ENCODE assay signal across 10 cellular contexts in genomic region chr22:21009638-21010425, GRCh38. TPM values are rescaled to one million over a fixed set of nuclear protein-coding genes. Genes with fewer than 3 reads are reported as not detected.
DNase-seq lines count a peak whose midpoint lies in the region; ATAC-seq, FAIRE-seq and TF ChIP-seq lines count a peak whose summit lies in the region.
"Had no signal": no experiment of that assay in that cellular context is flagged by ENCODE, and none has a peak within 500 bp of the region (broad histone marks: within the 10 kb centered on the region; RNA-seq: fewer than 3 reads in every experiment).

No MANE protein-coding gene starts in this region.

- peak overlapping the region; percentile 53; the same call in 1 of the 2 replicates for H3K18ac ChIP-seq in H1 (ENCODE audit: extremely low read depth, low read length)

- peaks cover 15 to 28% (median 17%) of the 10 kb centered on the region in 4 experiments for H3K4me1 ChIP-seq in H1 (replicated peaks in 1 of 4; ENCODE audit: control insufficient read depth in 3 of 4, insufficient read depth in 4 of 4, low read length in 3 of 4)

- H2BK120ac ChIP-seq in H1 (replicated peaks; ENCODE audit: low read depth, low read length) = peak overlapping the region; percentile 77

- peak overlapping the region; percentile 76; the same call in 1 of the 2 replicates for H2BK5ac ChIP-seq in H1 (ENCODE audit: low read depth, low read length)

- TF ChIP-seq RAD21 in H1 (IDR thresholded peaks at IDR 0.05 in 1 of 2, conservative IDR thresholded peaks at IDR 0.05 in 1 of 2; ENCODE audit: low read depth in 2 of 2, low read length in 2 of 2) = no peak

- peaks cover 0 to 5% (median 0%) of the 10 kb centered on the region in 4 experiments; a peak in 1 of 8 replicates for H3K36me3 ChIP-seq in H1 (ENCODE audit: control insufficient read depth in 2 of 4, insufficient read depth in 4 of 4, low read length in 3 of 4)
- H3K36me3 ChIP-seq: ascending aorta, neutrophil had no signal

- H3K4me2 ChIP-seq in H1 (ENCODE audit: insufficient read depth in 1 of 2, low read depth in 2 of 2, low read length in 2 of 2) = peak overlapping the region; percentile 40 to 59

- H3K56ac ChIP-seq in H1 (replicated peaks; ENCODE audit: insufficient read length, low read depth, low read length) = no peak overlapping the region

- no peaks in the 10 kb centered on the region; the same call in 1 of the 2 replicates for H3K79me1 ChIP-seq in H1 (ENCODE audit: low read depth, low read length)

- no peak overlapping the region; the same call in 1 of the 2 replicates for H2AK5ac ChIP-seq in H1 (ENCODE audit: low read depth, low read length)

- no peaks in the 10 kb centered on the region for H3K9me3 ChIP-seq in H1 (ENCODE audit: insufficient read depth in 2 of 2, low read depth in 1 of 2, low read length in 1 of 2)
- H3K9me3 ChIP-seq: ascending aorta, neutrophil had no signal

- H3K27me3 ChIP-seq in H1 (replicated peaks in 1 of 4; ENCODE audit: control insufficient read depth in 3 of 4, extremely low read depth in 1 of 4, insufficient read depth in 3 of 4, low read length in 3 of 4) = peaks cover 0 to 4% (median 3%) of the 10 kb centered on the region in 4 experiments; a peak in 4 of 7 replicates
- H3K27me3 ChIP-seq: ascending aorta had no signal

- ATAC-seq in HG02973 (IDR thresholded peaks at IDR 0.05; ENCODE audit: unreplicated experiment) = no peak

- no peak for TF ChIP-seq CTCF in GM12865 (IDR thresholded peaks at IDR 0.05; ENCODE audit: insufficient read depth, low read depth, low read length, missing control alignments)
- TF ChIP-seq CTCF in H1 (IDR thresholded peaks at IDR 0.05; ENCODE audit: control extremely low read depth in 1 of 3, insufficient read depth in 1 of 3, low read depth in 1 of 3, low read length in 3 of 3) = no peak

- no peak overlapping the region for H4K8ac ChIP-seq in H1 (ENCODE audit: extremely low read depth, insufficient read depth, low read length)

- 0 out of 7 replicates have a peak overlapping the region, but pooled peaks of 1 of the 4 experiments have one; percentile 14 for H3K9ac ChIP-seq in H1 (replicated peaks in 1 of 4; ENCODE audit: extremely low read depth in 1 of 4, low read depth in 3 of 4, low read length in 3 of 4)

- peak overlapping the region; percentile 52 for H4K5ac ChIP-seq in H1 (ENCODE audit: insufficient read length, low read depth, low read length)

- H4K20me1 ChIP-seq in H1 (replicated peaks in 1 of 2; ENCODE audit: control insufficient read depth in 1 of 2, insufficient read depth in 2 of 2, low read length in 2 of 2) = peaks cover 0 to 10% of the 10 kb centered on the region in 2 experiments

- whole genome bisulfite sequencing in H1 (ENCODE audit: extremely low coverage in 1 of 2, insufficient coverage in 1 of 2, insufficient read length in 1 of 2, insufficient replicate concordance in 2 of 2, low coverage in 1 of 2, low lambda C conversion rate in 2 of 2, missing lambda C conversion rate in 1 of 2), 2 experiments = 80% methylated on average over 10 of the region's 10 CpGs; no CpG with 5 or more reads in 1 of the 2 experiments

- peak overlapping the region; percentile 77 for H4K91ac ChIP-seq in H1 (replicated peaks; ENCODE audit: insufficient read length, low read length)

- no peak overlapping the region for H3K23ac ChIP-seq in H1 (ENCODE audit: insufficient read length)

- POLR2A ChIA-PET in H1 (lab: Charles Lee; ENCODE audit: partially characterized antibody) = interaction anchor here (0.6 to 2.1 kb wide), 5 partner anchors 9 to 56 kb away, joined by 3 to 8 read pairs (median 6); partner anchors contain the start of gene LZTR1

- no peak overlapping the region for H2AFZ ChIP-seq in H1 (ENCODE audit: low read length)

- H3K14ac ChIP-seq in H1 (ENCODE audit: insufficient read length) = no peak overlapping the region

- H3K23me2 ChIP-seq in H1 (ENCODE audit: low read depth, low read length) = peaks cover 6% of the 10 kb centered on the region; the same call in 1 of the 2 replicates

- FAIRE-seq in H1 (lab: Jason Lieb, UNC) = peak; percentile 81

- CTCF ChIA-PET in H1 (lab: Charles Lee; ENCODE audit: partially characterized antibody) = interaction anchor here (0.9 to 2.3 kb wide), 10 partner anchors 10 to 124 kb away, joined by 3 to 8 read pairs (median 3); no protein-coding TSS in a partner anchor

- TF ChIP-seq POLR2A in H1 (IDR thresholded peaks at IDR 0.05; ENCODE audit: control extremely low read depth in 1 of 2, low read depth in 2 of 2, low read length in 2 of 2) = no peak

- H2BK12ac ChIP-seq in H1 (ENCODE audit: low read depth, low read length) = no peak overlapping the region; the same call in 1 of the 2 replicates

- H2BK20ac ChIP-seq in H1 (ENCODE audit: low read length) = peak overlapping the region; percentile 15; the same call in 1 of the 2 replicates

- H3K4ac ChIP-seq in H1 (replicated peaks; ENCODE audit: insufficient read length, low read depth, low read length) = peak overlapping the region; percentile 87

- no peak for TF ChIP-seq EP300 in H1 (IDR thresholded peaks at IDR 0.05; ENCODE audit: borderline replicate concordance in 1 of 2, low read depth in 2 of 2, low read length in 2 of 2)

- DNase-seq in GM12865 (ENCODE audit: low read depth) (peak; percentile 59), NAMALWA (ENCODE audit: low spot score) (peak; percentile 63), H1 (ENCODE audit: low read depth in 1 of 2, low spot score in 2 of 2) (peak in 1 of 2 experiments; percentile 67), mucosa of gallbladder (ENCODE audit: low spot score) (peak; percentile 58), mesenteric fat pad (ENCODE audit: low spot score) (no peak), GM19238 (ENCODE audit: insufficient read length, low spot score) (no peak), pons (ENCODE audit: low spot score) (no peak)

- no peaks in the 10 kb centered on the region for H3K79me2 ChIP-seq in H1 (ENCODE audit: control insufficient read depth in 1 of 2, insufficient read depth in 2 of 2, low read length in 2 of 2)

- no peak overlapping the region for H3K27ac ChIP-seq in H1 (ENCODE audit: low read depth, low read length)
- H3K27ac ChIP-seq: ascending aorta, neutrophil had no signal

- no peak overlapping the region for H3K4me3 ChIP-seq in GM12865 (ENCODE audit: low read depth, low read length)
- H3K4me3 ChIP-seq in H1 (ENCODE audit: extremely low read depth in 1 of 4, insufficient read depth in 2 of 4, low read depth in 3 of 4, low read length in 4 of 4) = peak overlapping the region in 2 of 4 experiments; percentile 2 to 40; a peak in 1 of 8 replicates
- H3K4me3 ChIP-seq: ascending aorta had no signal

- H2BK15ac ChIP-seq in H1 (ENCODE audit: low read length) = no peak overlapping the region

RNA-seq across cellular contexts. Expression of gene P2RX6, which starts 5.1 kb away (rescaled TPM):
- total RNA-seq in H1 (2021; fragmentation: NEBNext Ultra II Directional; extraction: Animal tissue kit (Norgen Biotek cat#: 25700)) = not detected in 2 replicates
- polyA plus RNA-seq in H1 (2011; rRNA removed) = 0.09 and 0.16 TPM in 2 replicates
- polyA plus RNA-seq in H1 (2011; cell fraction: cytosol; rRNA removed) = 0.23 TPM
- 1.5 TPM for polyA plus RNA-seq in H1 (2011; cell fraction: nucleus; rRNA removed)
- 0.11 to 0.25 TPM (median 0.20 TPM) in 4 replicates for polyA plus RNA-seq in H1 (2012, experiment 1 of 2)
- 0.05 TPM for polyA plus RNA-seq in H1 (2012, experiment 2 of 2)
- 0.10 TPM for polyA plus RNA-seq in H1 (2013, experiment 1 of 2)
- polyA plus RNA-seq in H1 (2013, experiment 2 of 2) = 0.09 TPM
- polyA minus RNA-seq in H1 (2011; rRNA and poly(A)+ RNA removed) = 0.19 and 0.49 TPM in 2 replicates
- polyA minus RNA-seq in H1 (2011; cell fraction: cytosol; rRNA and poly(A)+ RNA removed) = not detected
- not detected for polyA minus RNA-seq in H1 (2011; cell fraction: nucleus; rRNA and poly(A)+ RNA removed)
- 2.4 TPM for total RNA-seq in mucosa of gallbladder
- 1.2 TPM for total RNA-seq in mesenteric fat pad
- total RNA-seq: ascending aorta had no signal

RNA-seq across cellular contexts. Expression of gene THAP7, which starts 7.9 kb away (rescaled TPM):
- 16.2 and 16.9 TPM in 2 replicates for total RNA-seq in H1 (2021; fragmentation: NEBNext Ultra II Directional; extraction: Animal tissue kit (Norgen Biotek cat#: 25700))
- 32.5 and 40.1 TPM in 2 replicates for polyA plus RNA-seq in H1 (2011; rRNA removed)
- polyA plus RNA-seq in H1 (2011; cell fraction: cytosol; rRNA removed) = 32.0 TPM
- polyA plus RNA-seq in H1 (2011; cell fraction: nucleus; rRNA removed) = 35.8 TPM
- polyA plus RNA-seq in H1 (2012, experiment 1 of 2) = 8.4 to 24.4 TPM (median 15.6 TPM) in 4 replicates
- polyA plus RNA-seq in H1 (2012, experiment 2 of 2) = 16.3 TPM
- 21.9 TPM for polyA plus RNA-seq in H1 (2013, experiment 1 of 2)
- 20.4 TPM for polyA plus RNA-seq in H1 (2013, experiment 2 of 2)
- polyA minus RNA-seq in H1 (2011; rRNA and poly(A)+ RNA removed) = 11.5 and 14.1 TPM in 2 replicates
- 8.6 TPM for polyA minus RNA-seq in H1 (2011; cell fraction: cytosol; rRNA and poly(A)+ RNA removed)
- 40.2 TPM for polyA minus RNA-seq in H1 (2011; cell fraction: nucleus; rRNA and poly(A)+ RNA removed)
- total RNA-seq in mucosa of gallbladder = 27.5 TPM
- 15.5 TPM for total RNA-seq in mesenteric fat pad

RNA-seq across cellular contexts. Expression of gene SLC7A4, which starts 22.5 kb away (rescaled TPM):
- 0.27 TPM in 1 of 2 replicates, not detected in the other for total RNA-seq in H1 (2021; fragmentation: NEBNext Ultra II Directional; extraction: Animal tissue kit (Norgen Biotek cat#: 25700))
- polyA plus RNA-seq in H1 (2011; rRNA removed) = 0.88 and 0.92 TPM in 2 replicates
- 0.25 TPM for polyA plus RNA-seq in H1 (2011; cell fraction: cytosol; rRNA removed)
- polyA plus RNA-seq in H1 (2011; cell fraction: nucleus; rRNA removed) = 0.40 TPM
- 0.15 to 0.61 TPM (median 0.48 TPM) in 4 replicates for polyA plus RNA-seq in H1 (2012, experiment 1 of 2)
- 0.38 TPM for polyA plus RNA-seq in H1 (2012, experiment 2 of 2)
- polyA plus RNA-seq in H1 (2013, experiment 1 of 2) = 0.41 TPM
- polyA plus RNA-seq in H1 (2013, experiment 2 of 2) = 0.39 TPM
- 0.32 and 0.66 TPM in 2 replicates for polyA minus RNA-seq in H1 (2011; rRNA and poly(A)+ RNA removed)
- polyA minus RNA-seq in H1 (2011; cell fraction: cytosol; rRNA and poly(A)+ RNA removed) = not detected
- 1.2 TPM for polyA minus RNA-seq in H1 (2011; cell fraction: nucleus; rRNA and poly(A)+ RNA removed)
- total RNA-seq in mucosa of gallbladder = 5.6 TPM
- total RNA-seq in mesenteric fat pad = 7.6 TPM

RNA-seq across cellular contexts. Expression of gene LZTR1, which starts 27.7 kb away (rescaled TPM):
- total RNA-seq in H1 (2021; fragmentation: NEBNext Ultra II Directional; extraction: Animal tissue kit (Norgen Biotek cat#: 25700)) = 29.8 and 31.0 TPM in 2 replicates
- polyA plus RNA-seq in H1 (2011; rRNA removed) = 22.3 and 32.4 TPM in 2 replicates
- polyA plus RNA-seq in H1 (2011; cell fraction: cytosol; rRNA removed) = 24.8 TPM
- 124 TPM for polyA plus RNA-seq in H1 (2011; cell fraction: nucleus; rRNA removed)
- polyA plus RNA-seq in H1 (2012, experiment 1 of 2) = 19.9 to 28.5 TPM (median 23.0 TPM) in 4 replicates
- polyA plus RNA-seq in H1 (2012, experiment 2 of 2) = 16.9 TPM
- 12.5 TPM for polyA plus RNA-seq in H1 (2013, experiment 1 of 2)
- polyA plus RNA-seq in H1 (2013, experiment 2 of 2) = 12.5 TPM
- polyA minus RNA-seq in H1 (2011; rRNA and poly(A)+ RNA removed) = 23.5 and 30.5 TPM in 2 replicates
- 10.6 TPM for polyA minus RNA-seq in H1 (2011; cell fraction: cytosol; rRNA and poly(A)+ RNA removed)
- 63.0 TPM for polyA minus RNA-seq in H1 (2011; cell fraction: nucleus; rRNA and poly(A)+ RNA removed)
- total RNA-seq in mucosa of gallbladder (93.5 TPM), mesenteric fat pad (70.8 TPM)

RNA-seq across cellular contexts. Expression of gene LRRC74B, which starts 35.9 kb away (rescaled TPM):
- total RNA-seq in H1 (2021; fragmentation: NEBNext Ultra II Directional; extraction: Animal tissue kit (Norgen Biotek cat#: 25700)) = not detected in 2 replicates
- polyA plus RNA-seq in H1 (2011; rRNA removed) = 0.03 TPM in 1 of 2 replicates, not detected in the other
- 0.05 TPM for polyA plus RNA-seq in H1 (2011; cell fraction: cytosol; rRNA removed)
- polyA plus RNA-seq in H1 (2011; cell fraction: nucleus; rRNA removed) = 0.03 TPM
- polyA plus RNA-seq in H1 (2012, experiment 1 of 2) = not detected in 4 replicates
- polyA plus RNA-seq in H1 (2012, experiment 2 of 2) = not detected
- polyA plus RNA-seq in H1 (2013, experiment 1 of 2) = under 0.01 TPM
- not detected for polyA plus RNA-seq in H1 (2013, experiment 2 of 2)
- 0.10 TPM in 1 of 2 replicates, not detected in the other for polyA minus RNA-seq in H1 (2011; rRNA and poly(A)+ RNA removed)
- not detected for polyA minus RNA-seq in H1 (2011; cell fraction: cytosol; rRNA and poly(A)+ RNA removed)
- not detected for polyA minus RNA-seq in H1 (2011; cell fraction: nucleus; rRNA and poly(A)+ RNA removed)
- not detected for total RNA-seq in mucosa of gallbladder
- not detected for total RNA-seq in mesenteric fat pad

Comparison
In these comparisons a context has a peak if more than half of its experiments do, and no peak if none do; other contexts are left out.
1. DNase-seq: peak in GM12865 (single experiment), NAMALWA (single experiment) and mucosa of gallbladder (single experiment); none in mesenteric fat pad (single experiment), GM19238 (single experiment) and pons (single experiment).